In the genomic region with DNA sequence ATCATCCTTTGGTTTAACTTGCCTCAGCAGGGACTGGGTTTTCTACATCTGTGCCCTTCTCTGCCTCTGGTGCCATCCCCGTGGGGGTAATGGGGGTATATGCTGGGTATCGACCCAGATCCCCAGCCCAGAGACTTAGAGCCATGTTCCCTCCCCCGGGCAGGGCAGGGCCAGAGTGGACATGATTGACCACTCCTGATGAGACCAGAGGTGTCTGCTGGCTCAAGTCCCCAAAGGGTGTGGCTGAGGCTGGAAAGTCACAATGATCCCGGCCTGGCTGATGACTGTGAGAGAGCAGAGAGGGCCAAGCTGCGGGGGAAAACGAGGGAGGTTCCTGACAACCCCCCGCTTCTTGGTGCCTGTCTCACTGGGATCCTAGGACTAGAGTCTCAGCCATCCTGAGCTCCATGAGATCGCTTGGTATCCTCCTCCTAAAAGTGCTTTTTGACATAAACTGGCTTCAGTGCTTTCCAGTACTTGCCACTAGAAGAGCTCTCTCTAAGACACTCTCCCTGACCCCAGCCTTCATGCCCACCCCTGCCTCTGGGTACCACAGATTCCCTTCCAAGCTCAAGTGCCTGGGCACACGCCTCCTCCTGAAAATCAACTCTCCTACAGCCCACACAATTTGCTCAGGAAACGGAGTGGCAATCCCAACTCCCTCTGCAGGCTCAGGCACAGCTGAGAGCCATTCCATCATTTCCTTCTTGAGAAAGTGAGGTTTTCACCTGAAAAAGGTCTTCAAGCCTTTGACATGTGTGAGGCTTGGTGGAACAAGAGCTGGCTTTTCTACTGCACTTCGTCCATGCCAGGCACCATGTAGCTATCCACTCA, we compare ENCODE assay signal across 1 cellular context.
TF ChIP-seq lines count a peak whose summit lies in the region.

No MANE protein-coding gene starts in this region.

TF ChIP-seq in GM23338, 12 proteins besides CTCF, POLR2A, EP300 and RAD21 (continued from another document):
- TF ChIP-seq, protein P1, sequence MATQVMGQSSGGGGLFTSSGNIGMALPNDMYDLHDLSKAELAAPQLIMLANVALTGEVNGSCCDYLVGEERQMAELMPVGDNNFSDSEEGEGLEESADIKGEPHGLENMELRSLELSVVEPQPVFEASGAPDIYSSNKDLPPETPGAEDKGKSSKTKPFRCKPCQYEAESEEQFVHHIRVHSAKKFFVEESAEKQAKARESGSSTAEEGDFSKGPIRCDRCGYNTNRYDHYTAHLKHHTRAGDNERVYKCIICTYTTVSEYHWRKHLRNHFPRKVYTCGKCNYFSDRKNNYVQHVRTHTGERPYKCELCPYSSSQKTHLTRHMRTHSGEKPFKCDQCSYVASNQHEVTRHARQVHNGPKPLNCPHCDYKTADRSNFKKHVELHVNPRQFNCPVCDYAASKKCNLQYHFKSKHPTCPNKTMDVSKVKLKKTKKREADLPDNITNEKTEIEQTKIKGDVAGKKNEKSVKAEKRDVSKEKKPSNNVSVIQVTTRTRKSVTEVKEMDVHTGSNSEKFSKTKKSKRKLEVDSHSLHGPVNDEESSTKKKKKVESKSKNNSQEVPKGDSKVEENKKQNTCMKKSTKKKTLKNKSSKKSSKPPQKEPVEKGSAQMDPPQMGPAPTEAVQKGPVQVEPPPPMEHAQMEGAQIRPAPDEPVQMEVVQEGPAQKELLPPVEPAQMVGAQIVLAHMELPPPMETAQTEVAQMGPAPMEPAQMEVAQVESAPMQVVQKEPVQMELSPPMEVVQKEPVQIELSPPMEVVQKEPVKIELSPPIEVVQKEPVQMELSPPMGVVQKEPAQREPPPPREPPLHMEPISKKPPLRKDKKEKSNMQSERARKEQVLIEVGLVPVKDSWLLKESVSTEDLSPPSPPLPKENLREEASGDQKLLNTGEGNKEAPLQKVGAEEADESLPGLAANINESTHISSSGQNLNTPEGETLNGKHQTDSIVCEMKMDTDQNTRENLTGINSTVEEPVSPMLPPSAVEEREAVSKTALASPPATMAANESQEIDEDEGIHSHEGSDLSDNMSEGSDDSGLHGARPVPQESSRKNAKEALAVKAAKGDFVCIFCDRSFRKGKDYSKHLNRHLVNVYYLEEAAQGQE (IDR thresholded peaks at IDR 0.05; ENCODE audit: unreplicated experiment), result no peak
- no peak for TF ChIP-seq CREB1 (CRISPR knock-in tag; IDR thresholded peaks at IDR 0.05; ENCODE audit: low read depth)
- TF ChIP-seq STAT1 (IDR thresholded peaks at IDR 0.05; ENCODE audit: unreplicated experiment), result no peak
- TF ChIP-seq, protein P2, sequence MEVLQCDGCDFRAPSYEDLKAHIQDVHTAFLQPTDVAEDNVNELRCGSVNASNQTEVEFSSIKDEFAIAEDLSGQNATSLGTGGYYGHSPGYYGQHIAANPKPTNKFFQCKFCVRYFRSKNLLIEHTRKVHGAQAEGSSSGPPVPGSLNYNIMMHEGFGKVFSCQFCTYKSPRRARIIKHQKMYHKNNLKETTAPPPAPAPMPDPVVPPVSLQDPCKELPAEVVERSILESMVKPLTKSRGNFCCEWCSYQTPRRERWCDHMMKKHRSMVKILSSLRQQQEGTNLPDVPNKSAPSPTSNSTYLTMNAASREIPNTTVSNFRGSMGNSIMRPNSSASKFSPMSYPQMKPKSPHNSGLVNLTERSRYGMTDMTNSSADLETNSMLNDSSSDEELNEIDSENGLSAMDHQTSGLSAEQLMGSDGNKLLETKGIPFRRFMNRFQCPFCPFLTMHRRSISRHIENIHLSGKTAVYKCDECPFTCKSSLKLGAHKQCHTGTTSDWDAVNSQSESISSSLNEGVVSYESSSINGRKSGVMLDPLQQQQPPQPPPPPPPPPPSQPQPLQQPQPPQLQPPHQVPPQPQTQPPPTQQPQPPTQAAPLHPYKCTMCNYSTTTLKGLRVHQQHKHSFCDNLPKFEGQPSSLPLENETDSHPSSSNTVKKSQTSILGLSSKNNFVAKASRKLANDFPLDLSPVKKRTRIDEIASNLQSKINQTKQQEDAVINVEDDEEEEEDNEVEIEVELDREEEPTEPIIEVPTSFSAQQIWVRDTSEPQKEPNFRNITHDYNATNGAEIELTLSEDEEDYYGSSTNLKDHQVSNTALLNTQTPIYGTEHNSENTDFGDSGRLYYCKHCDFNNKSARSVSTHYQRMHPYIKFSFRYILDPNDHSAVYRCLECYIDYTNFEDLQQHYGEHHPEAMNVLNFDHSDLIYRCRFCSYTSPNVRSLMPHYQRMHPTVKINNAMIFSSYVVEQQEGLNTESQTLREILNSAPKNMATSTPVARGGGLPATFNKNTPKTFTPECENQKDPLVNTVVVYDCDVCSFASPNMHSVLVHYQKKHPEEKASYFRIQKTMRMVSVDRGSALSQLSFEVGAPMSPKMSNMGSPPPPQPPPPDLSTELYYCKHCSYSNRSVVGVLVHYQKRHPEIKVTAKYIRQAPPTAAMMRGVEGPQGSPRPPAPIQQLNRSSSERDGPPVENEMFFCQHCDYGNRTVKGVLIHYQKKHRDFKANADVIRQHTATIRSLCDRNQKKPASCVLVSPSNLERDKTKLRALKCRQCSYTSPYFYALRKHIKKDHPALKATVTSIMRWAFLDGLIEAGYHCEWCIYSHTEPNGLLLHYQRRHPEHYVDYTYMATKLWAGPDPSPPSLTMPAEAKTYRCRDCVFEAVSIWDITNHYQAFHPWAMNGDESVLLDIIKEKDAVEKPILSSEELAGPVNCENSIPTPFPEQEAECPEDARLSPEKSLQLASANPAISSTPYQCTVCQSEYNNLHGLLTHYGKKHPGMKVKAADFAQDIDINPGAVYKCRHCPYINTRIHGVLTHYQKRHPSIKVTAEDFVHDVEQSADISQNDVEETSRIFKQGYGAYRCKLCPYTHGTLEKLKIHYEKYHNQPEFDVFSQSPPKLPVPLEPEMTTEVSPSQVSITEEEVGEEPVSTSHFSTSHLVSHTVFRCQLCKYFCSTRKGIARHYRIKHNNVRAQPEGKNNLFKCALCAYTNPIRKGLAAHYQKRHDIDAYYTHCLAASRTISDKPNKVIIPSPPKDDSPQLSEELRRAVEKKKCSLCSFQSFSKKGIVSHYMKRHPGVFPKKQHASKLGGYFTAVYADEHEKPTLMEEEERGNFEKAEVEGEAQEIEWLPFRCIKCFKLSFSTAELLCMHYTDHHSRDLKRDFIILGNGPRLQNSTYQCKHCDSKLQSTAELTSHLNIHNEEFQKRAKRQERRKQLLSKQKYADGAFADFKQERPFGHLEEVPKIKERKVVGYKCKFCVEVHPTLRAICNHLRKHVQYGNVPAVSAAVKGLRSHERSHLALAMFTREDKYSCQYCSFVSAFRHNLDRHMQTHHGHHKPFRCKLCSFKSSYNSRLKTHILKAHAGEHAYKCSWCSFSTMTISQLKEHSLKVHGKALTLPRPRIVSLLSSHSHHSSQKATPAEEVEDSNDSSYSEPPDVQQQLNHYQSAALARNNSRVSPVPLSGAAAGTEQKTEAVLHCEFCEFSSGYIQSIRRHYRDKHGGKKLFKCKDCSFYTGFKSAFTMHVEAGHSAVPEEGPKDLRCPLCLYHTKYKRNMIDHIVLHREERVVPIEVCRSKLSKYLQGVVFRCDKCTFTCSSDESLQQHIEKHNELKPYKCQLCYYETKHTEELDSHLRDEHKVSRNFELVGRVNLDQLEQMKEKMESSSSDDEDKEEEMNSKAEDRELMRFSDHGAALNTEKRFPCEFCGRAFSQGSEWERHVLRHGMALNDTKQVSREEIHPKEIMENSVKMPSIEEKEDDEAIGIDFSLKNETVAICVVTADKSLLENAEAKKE (CRISPR knock-in tag; IDR thresholded peaks at IDR 0.05), result no peak
- TF ChIP-seq POLR2AphosphoS5 (IDR thresholded peaks at IDR 0.05; ENCODE audit: low read depth), result no peak
- TF ChIP-seq JUNB (IDR thresholded peaks at IDR 0.05; ENCODE audit: unreplicated experiment), result no peak
- TF ChIP-seq ZNF114 (CRISPR knock-in tag; IDR thresholded peaks at IDR 0.05), result no peak
TF ChIP-seq in GM23338: peak in this region for 0.
